In the genomic region with DNA sequence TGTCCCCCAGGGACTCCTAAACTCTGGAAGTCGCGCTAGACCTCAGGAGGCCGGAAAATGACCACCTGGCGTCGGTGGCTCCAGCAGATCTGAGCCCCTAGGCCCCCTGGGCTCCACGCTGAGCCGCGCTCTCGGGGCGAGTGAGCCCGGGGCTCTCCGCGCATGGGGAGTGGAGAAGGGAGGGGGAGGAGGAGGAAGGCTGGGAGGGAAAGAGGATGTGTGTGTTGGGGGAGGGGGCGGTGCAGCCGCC, we compare ENCODE assay signal across 8 cellular contexts. TPM values are rescaled to one million over a fixed set of nuclear protein-coding genes. Genes with fewer than 3 reads are reported as not detected.
DNase-seq lines count a peak whose midpoint lies in the region; ATAC-seq, FAIRE-seq and TF ChIP-seq lines count a peak whose summit lies in the region.

No MANE protein-coding gene starts in this region.

- no TSS peak for BruUV-seq in K562 (replicated peaks; lab: Mats Ljungman, UMichigan)

- TF ChIP-seq POLR2A in GM12892 (IDR thresholded peaks at IDR 0.05; ENCODE audit: low read depth, low read length): no peak
- no peak; the same call in none of the 2 replicates for TF ChIP-seq POLR2A in K562 (conservative IDR thresholded peaks at IDR 0.05)
- TF ChIP-seq POLR2A in body of pancreas (IDR thresholded peaks at IDR 0.05): no peak

- CTCF ChIA-PET in K562 (lab: Yijun Ruan, JAX; ENCODE audit: low intra/inter-chr PET ratio): no interaction called here

- intact Hi-C loops in K562 (cut with micrococcal nuclease) (loop anchor here (2.0 kb wide), 2 partner anchors 38 to 84 kb away; no protein-coding TSS in a partner anchor), body of pancreas (cut with DNase I) (no loop called here)

- H3K27me3 Mint-ChIP-seq in neural crest cell (ENCODE audit: low read depth): peaks cover 100% of the 10 kb centered on the region

- H3K9ac ChIP-seq in K562 (ENCODE audit: insufficient read depth in 1 of 2, low read depth in 2 of 2, low read length in 2 of 2): peak overlapping the region; percentile 79 to 95

- TF ChIP-seq RAD21 in K562 (CRISPR knock-in tag; conservative IDR thresholded peaks at IDR 0.05 in 1 of 2, IDR thresholded peaks at IDR 0.05 in 1 of 2): 0 out of 4 replicates have a peak, but pooled peaks of 1 of the 2 experiments have one; percentile 4

- H4K20me1 ChIP-seq in K562 (replicated peaks; ENCODE audit: control insufficient read depth, insufficient read depth, low read length): no peaks in the 10 kb centered on the region

- WGBS in K562 (ENCODE audit: insufficient coverage, low coverage, missing lambda C conversion rate): 3% methylated on average over 13 of the region's 15 CpGs
- 5 to 6% methylated on average over 13 to 15 of the region's 15 CpGs for WGBS in body of pancreas, 2 donors

- H3K4me3 Mint-ChIP-seq in neural crest cell: peak overlapping the region; percentile 99

- no peaks in the 10 kb centered on the region for H3K9me3 Mint-ChIP-seq in neural crest cell

- no peaks in the 10 kb centered on the region for H3K27me3 ChIP-seq in K562 (ENCODE audit: control insufficient read depth in 2 of 2, insufficient read depth in 2 of 2, low read length in 2 of 2)
- peaks cover 0 to 80% of the 10 kb centered on the region in 2 donors for H3K27me3 ChIP-seq in body of pancreas

- TF ChIP-seq CTCF in K562 (IDR thresholded peaks at IDR 0.05 in 2 of 3, conservative IDR thresholded peaks at IDR 0.05 in 1 of 3; ENCODE audit: insufficient read depth in 2 of 3, low read depth in 1 of 3, low read length in 3 of 3): peak in 1 of 3 experiments; percentile 0; a peak in 1 of 6 replicates
- no peak for TF ChIP-seq CTCF in neural crest cell (conservative IDR thresholded peaks at IDR 0.05)
- TF ChIP-seq CTCF in body of pancreas (IDR thresholded peaks at IDR 0.05): no peak

- peak overlapping the region; percentile 81 for H3K27ac ChIP-seq in K562 (ENCODE audit: extremely low read depth, low read depth, low read length)
- H3K27ac ChIP-seq in body of pancreas: no peak overlapping the region

- in situ Hi-C loops in K562 (cut with MboI): no loop called here
- in situ Hi-C loops in ACHN (cut with HindIII; ENCODE audit: low pct_ligation_motif_present, low pct_unique_long_range_greater_than_20kb, low sequenced_read_pairs): no loop called here

- FAIRE-seq in GM12892 (lab: Jason Lieb, UNC) (peak; percentile 5), K562 (lab: Jason Lieb, UNC) (no peak)

- peaks cover 30% of the 10 kb centered on the region for H3K36me3 Mint-ChIP-seq in neural crest cell (ENCODE audit: low read depth)

- H3K4me1 ChIP-seq in K562 (replicated peaks in 1 of 2; ENCODE audit: control insufficient read depth in 2 of 2, insufficient read depth in 2 of 2, low read length in 2 of 2) (peaks cover 7 to 43% of the 10 kb centered on the region in 2 experiments; a peak in 4 of 5 replicates), body of pancreas (peaks cover 48% of the 10 kb centered on the region)

- H3K4me1 Mint-ChIP-seq in neural crest cell: peaks cover 67% of the 10 kb centered on the region

- peak overlapping the region; percentile 65 for H3K4me3 ChIP-seq in K562
- no peak overlapping the region for H3K4me3 ChIP-seq in body of pancreas

- peaks cover 8% of the 10 kb centered on the region; the same call in 2 of the 3 replicates for H3K79me2 ChIP-seq in K562 (ENCODE audit: control insufficient read depth, insufficient read depth, low read length)

- ATAC-seq in K562 (no peak; the same call in 1 of the 3 replicates), body of pancreas (no peak)
- no peak for ATAC-seq in activated CD4-positive, CD25-positive, alpha-beta regulatory T cell treated with anti-CD3 and anti-CD28 coated beads, Interleukin-2, amount 50 U/mL, for 24 hours

- DNase-seq in GM12892 (ENCODE audit: insufficient read length): no peak
- peak; percentile 81 for DNase-seq in HT1080 (ENCODE audit: low read depth)
- peak in 1 of 4 experiments; percentile 74 for DNase-seq in K562 (ENCODE audit: extremely low read depth in 1 of 4, low spot score in 3 of 4)
- no peak for DNase-seq in neural crest cell (ENCODE audit: low read depth, low spot score)
- DNase-seq in body of pancreas: no peak
- DNase-seq in GDM1 (lab: John Stamatoyannopoulos, UW): no peak
- no peak for DNase-seq in ACHN

- H3K9me1 ChIP-seq in K562 (ENCODE audit: control insufficient read depth, insufficient read depth, low read length): no peaks in the 10 kb centered on the region

- POLR2A ChIA-PET in K562 (lab: Yijun Ruan, JAX): interaction anchor here (0.6 to 1.7 kb wide), 11 partner anchors 9 to 161 kb away, joined by 3 to 14 read pairs (median 5); no protein-coding TSS in a partner anchor

- H3K36me3 ChIP-seq in K562 (ENCODE audit: control insufficient read depth, insufficient read depth, low read length) (peaks cover 20% of the 10 kb centered on the region; the same call in 1 of the 3 replicates), body of pancreas (replicated peaks in 1 of 2; ENCODE audit: insufficient read depth in 1 of 2, low read depth in 2 of 2) (no peaks in the 10 kb centered on the region)

- H2AFZ ChIP-seq in K562 (ENCODE audit: low read depth, low read length): peak overlapping the region; percentile 99

- H3K4me2 ChIP-seq in K562 (ENCODE audit: insufficient read depth, low read length): peak overlapping the region; percentile 94

- TF ChIP-seq EP300 in K562 (IDR thresholded peaks at IDR 0.05; ENCODE audit: low read length): no peak

- H3K27ac Mint-ChIP-seq in neural crest cell (ENCODE audit: unreplicated experiment): no peak overlapping the region

- H3K9me3 ChIP-seq in K562 (replicated peaks; ENCODE audit: control insufficient read depth, insufficient read depth, low read depth, low read length): 0 out of 2 replicates have a peak, but pooled peaks cover 3% of the 10 kb centered on the region
- H3K9me3 ChIP-seq in body of pancreas: no peaks in the 10 kb centered on the region

TF ChIP-seq in K562, 482 proteins besides CTCF, POLR2A, EP300 and RAD21 (continues in another document):
- no peak for TF ChIP-seq FOS (IDR thresholded peaks at IDR 0.05; ENCODE audit: extremely low read depth, insufficient read length)
- no peak for TF ChIP-seq HIVEP1 (CRISPR knock-in tag; IDR thresholded peaks at IDR 0.05)
- no peak for TF ChIP-seq CHD1 (IDR thresholded peaks at IDR 0.05; ENCODE audit: low read length)
- TF ChIP-seq TAF15 (IDR thresholded peaks at IDR 0.05; ENCODE audit: low read depth, low read length): 0 out of 2 replicates have a peak, but pooled peaks have one; percentile 27
- TF ChIP-seq MEIS2 (IDR thresholded peaks at IDR 0.05; ENCODE audit: partially characterized antibody): no peak
- no peak; the same call in 1 of the 2 replicates for TF ChIP-seq FOXM1 (IDR thresholded peaks at IDR 0.05; ENCODE audit: low read depth)
- no peak for TF ChIP-seq FOXM1 (CRISPR knock-in tag; IDR thresholded peaks at IDR 0.05; ENCODE audit: low read depth)
- no peak for TF ChIP-seq PPARD (CRISPR knock-in tag; IDR thresholded peaks at IDR 0.05)

RNA-seq across cellular contexts. Expression of gene DLX1, which starts 0.9 kb away (rescaled TPM):
- polyA plus RNA-seq in GM12892 (2012; ENCODE audit: missing spikeins): 0.28 TPM
- total RNA-seq in HT1080 (2014; rRNA removed; shearing (Covaris generic)): 5.8 and 9.7 TPM in 2 replicates
- polyA plus RNA-seq in HT1080 (2015; cell fraction: cytosol; rRNA removed): 9.4 and 9.6 TPM in 2 replicates
- 17.7 and 18.8 TPM in 2 replicates for polyA plus RNA-seq in HT1080 (2015; cell fraction: nucleus; rRNA removed)
- total RNA-seq in K562 (2011; cell fraction: chromatin; rRNA removed; ENCODE audit: low replicate concordance): 20.0 and 37.1 TPM in 2 replicates
- total RNA-seq in K562 (2011; cell fraction: nucleolus; rRNA removed): 24.7 and 25.5 TPM in 2 replicates
- total RNA-seq in K562 (2011; cell fraction: nucleoplasm; rRNA removed): 16.4 and 21.0 TPM in 2 replicates
- total RNA-seq in K562 (2014; rRNA removed): 9.6 and 11.1 TPM in 2 replicates
- 5.4 and 6.3 TPM in 2 replicates for total RNA-seq in K562 (2014; rRNA removed; fragmentation: Illumina TruSeq; extraction: Trizol)
- total RNA-seq in K562 (2015; rRNA removed; fragmentation: Illumina TruSeq; extraction: Trizol): 9.8 and 9.9 TPM in 2 replicates
- total RNA-seq in K562 (2021): 16.1 and 19.0 TPM in 2 replicates
- 8.0 and 13.5 TPM in 2 replicates for polyA plus RNA-seq in K562 (2011; rRNA removed)
- polyA plus RNA-seq in K562 (2011; cell fraction: cytosol; rRNA removed): 12.3 and 14.0 TPM in 2 replicates
- 69.1 and 75.6 TPM in 2 replicates for polyA plus RNA-seq in K562 (2011; cell fraction: nucleus; rRNA removed)
- 12.3 and 39.4 TPM in 2 replicates for polyA plus RNA-seq in K562 (2012)
- polyA plus RNA-seq in K562 (2014; fragmentation: Illumina TruSeq; extraction: Trizol): 13.6 and 15.6 TPM in 2 replicates
- 1 to 10 TPM; 1.9 to 2.0 TPM for polyA plus RNA-seq in K562 (2014; fragmentation: Nextera tagmentation; extraction: Ambion mirVana)
- 26.2 and 26.5 TPM in 2 replicates for polyA plus RNA-seq in K562 (2014; rRNA removed)
- 2.3 and 4.3 TPM in 2 replicates for polyA minus RNA-seq in K562 (2011; rRNA and poly(A)+ RNA removed)
- 4.1 and 9.0 TPM in 2 replicates for polyA minus RNA-seq in K562 (2011; cell fraction: cytosol; rRNA and poly(A)+ RNA removed)
- 13.7 and 28.1 TPM in 2 replicates for polyA minus RNA-seq in K562 (2011; cell fraction: nucleus; rRNA and poly(A)+ RNA removed)
- 48.9 and 51.5 TPM in 2 replicates for total RNA-seq in neural crest cell
- total RNA-seq in body of pancreas: not detected

RNA-seq across cellular contexts. Expression of gene DLX2, which starts 18.3 kb away (rescaled TPM):
- polyA plus RNA-seq in GM12892 (2012; ENCODE audit: missing spikeins): 0.17 TPM
- total RNA-seq in HT1080 (2014; rRNA removed; shearing (Covaris generic)): 0.53 and 1.1 TPM in 2 replicates
- polyA plus RNA-seq in HT1080 (2015; cell fraction: cytosol; rRNA removed): 1.4 TPM in 2 replicates
- 1.2 and 1.5 TPM in 2 replicates for polyA plus RNA-seq in HT1080 (2015; cell fraction: nucleus; rRNA removed)
- 0.76 and 1.6 TPM in 2 replicates for total RNA-seq in K562 (2011; cell fraction: chromatin; rRNA removed; ENCODE audit: low replicate concordance)
- 1.2 and 1.5 TPM in 2 replicates for total RNA-seq in K562 (2011; cell fraction: nucleolus; rRNA removed)
- 1.8 and 2.1 TPM in 2 replicates for total RNA-seq in K562 (2011; cell fraction: nucleoplasm; rRNA removed)
- total RNA-seq in K562 (2014; rRNA removed) (0.86 and 1.7 TPM in 2 replicates), K562 (2014; rRNA removed; fragmentation: Illumina TruSeq; extraction: Trizol) (0.15 and 0.29 TPM in 2 replicates), K562 (2015; rRNA removed; fragmentation: Illumina TruSeq; extraction: Trizol) (0.51 and 0.64 TPM in 2 replicates), K562 (2021) (3.6 and 4.3 TPM in 2 replicates), neural crest cell (21.1 and 22.6 TPM in 2 replicates), body of pancreas (not detected)
- polyA plus RNA-seq in K562 (2011; rRNA removed) (0.14 and 0.31 TPM in 2 replicates), K562 (2014; fragmentation: Illumina TruSeq; extraction: Trizol) (1.4 and 2.0 TPM in 2 replicates), K562 (2014; fragmentation: Nextera tagmentation; extraction: Ambion mirVana) (1 to 10 TPM in 1 of 2 experiments, under 1 TPM in 1; 0.49 to 2.1 TPM), K562 (2014; rRNA removed) (2.0 and 2.9 TPM in 2 replicates)
- 0.13 and 0.67 TPM in 2 replicates for polyA plus RNA-seq in K562 (2011; cell fraction: cytosol; rRNA removed)
- 0.83 and 1.8 TPM in 2 replicates for polyA plus RNA-seq in K562 (2011; cell fraction: nucleus; rRNA removed)
- 2.1 and 9.9 TPM in 2 replicates for polyA plus RNA-seq in K562 (2012)
- polyA minus RNA-seq in K562 (2011; rRNA and poly(A)+ RNA removed): not detected in 2 replicates
- polyA minus RNA-seq in K562 (2011; cell fraction: cytosol; rRNA and poly(A)+ RNA removed): 0.48 and 1.0 TPM in 2 replicates
- 0.44 and 0.54 TPM in 2 replicates for polyA minus RNA-seq in K562 (2011; cell fraction: nucleus; rRNA and poly(A)+ RNA removed)
